Comparison of ENCODE assay signal across 17 cellular contexts in the genomic region with DNA sequence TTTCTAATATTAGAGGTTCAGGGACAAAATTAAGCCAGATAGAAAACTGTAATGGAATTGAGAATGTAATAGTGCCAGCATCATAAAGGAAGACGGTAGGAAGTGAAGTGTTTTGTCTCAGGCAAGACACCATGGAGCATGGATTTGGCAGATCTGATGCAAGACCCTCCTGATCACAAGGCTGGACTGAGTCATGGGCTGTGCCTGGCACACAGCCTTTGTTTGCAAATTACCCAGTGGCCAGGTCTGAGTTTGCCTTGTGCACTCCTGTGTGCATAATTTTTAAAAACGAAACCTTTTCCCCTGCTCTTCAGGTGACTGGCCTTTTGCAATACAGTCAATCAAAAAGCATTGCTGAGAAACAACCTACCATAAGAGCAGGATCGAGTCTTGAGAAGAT. TPM values are rescaled to one million over a fixed set of nuclear protein-coding genes. Genes with fewer than 3 reads are reported as not detected.
DNase-seq lines count a peak whose midpoint lies in the region; ATAC-seq and TF ChIP-seq lines count a peak whose summit lies in the region.
"Had no signal": no experiment of that assay in that cellular context is flagged by ENCODE, and none has a peak within 500 bp of the region (broad histone marks: within the 10 kb centered on the region; RNA-seq: fewer than 3 reads in every experiment).

No MANE protein-coding gene starts in this region.

- no peak overlapping the region for H3K4me3 ChIP-seq in fibroblast of pulmonary artery (replicated peaks; ENCODE audit: low read depth, low read length)
- H3K4me3 ChIP-seq: ascending aorta had no signal

- peak; percentile 50 for DNase-seq in HCEC 1CT
- peak; percentile 31 for DNase-seq in RPMI7951 (ENCODE audit: low read depth)
- DNase-seq in fibroblast of pulmonary artery (ENCODE audit: low read depth): peak; percentile 17
- DNase-seq in renal cortical epithelial cell (ENCODE audit: low read depth): peak; percentile 98
- DNase-seq in activated T-cell treated with anti-CD3 and anti-CD28 coated beads, Interleukin-2, amount 50 U/mL, for 1 hour: no peak
- DNase-seq: activated CD4-positive, alpha-beta T cell treated with anti-CD3 and anti-CD28 coated beads for 48 hours; CD4-positive, alpha-beta memory T cell; KBM-7; NCI-H2081; stimulated activated CD4-positive, alpha-beta T cell treated with anti-CD3 and anti-CD28 coated beads, Interleukin-4, amount 100 ng/mL, for 24 hours; stimulated activated naive CD8-positive, alpha-beta T cell treated with anti-CD3 and anti-CD28 coated beads, Interleukin-15, Interleukin-2, amounts not matched to agents 100 U/mL and 50 U/mL, for 24 hours; T-helper 1 cell had no signal

- TF ChIP-seq CTCF in fibroblast of pulmonary artery (IDR thresholded peaks at IDR 0.05; ENCODE audit: low read length, missing control alignments): no peak

- ATAC-seq in GM18502 (IDR thresholded peaks at IDR 0.05; ENCODE audit: poor library complexity, unreplicated experiment) (no peak), HG02623 (IDR thresholded peaks at IDR 0.05; ENCODE audit: unreplicated experiment) (no peak), HG02981 (IDR thresholded peaks at IDR 0.05; ENCODE audit: unreplicated experiment) (no peak)
- ATAC-seq: stimulated activated naive CD8-positive, alpha-beta T cell treated with anti-CD3 and anti-CD28 coated beads, Interleukin-15, Interleukin-2, amounts not matched to agents 100 U/mL and 50 U/mL, for 24 hours had no signal

RNA-seq across cellular contexts. Expression of a gene that starts 2.0 kb away (rescaled TPM):
- not detected in 2 replicates for total RNA-seq in RPMI7951 (2014; rRNA removed; shearing (Covaris generic))
- total RNA-seq in renal cortical epithelial cell: 0.25 TPM in 1 of 2 replicates, not detected in the other
- total RNA-seq: ascending aorta; CD4-positive, alpha-beta memory T cell; posterior vena cava had no signal
